In genomic region chr4:72323227-72323626, GRCh38 we compare ENCODE assay signal across 22 cellular contexts.
DNase-seq lines count a peak whose midpoint lies in the region; ATAC-seq, FAIRE-seq and TF ChIP-seq lines count a peak whose summit lies in the region.
"Had no signal": no experiment of that assay in that cellular context is flagged by ENCODE, and none has a peak within 500 bp of the region (broad histone marks: within the 10 kb centered on the region; RNA-seq: fewer than 3 reads in every experiment).

No MANE protein-coding gene starts in this region.

- no peak overlapping the region for H3K4me3 Mint-ChIP-seq in activated naive CD8-positive, alpha-beta T cell treated with anti-CD3 and anti-CD28 coated beads for 36 hours
- H3K4me3 Mint-ChIP-seq: activated CD8-positive, alpha-beta T cell treated with anti-CD3 and anti-CD28 coated beads for 36 hours; dendritic cell treated with granulocyte-macrophage colony-stimulating factor and Interleukin-4, amounts not matched to agents 40 ng/mL and 50 ng/mL, for 4 days; immature natural killer cell; nephron progenitor cell; type B pancreatic cell had no signal

- no peak overlapping the region for H3K27ac ChIP-seq in dorsolateral prefrontal cortex
- H3K27ac ChIP-seq: adrenal gland, cardiac muscle cell, parathyroid adenoma, right lobe of liver had no signal

- no peaks in the 10 kb centered on the region for H3K9me3 Mint-ChIP-seq in activated naive CD8-positive, alpha-beta T cell treated with anti-CD3 and anti-CD28 coated beads for 36 hours
- H3K9me3 Mint-ChIP-seq: activated CD8-positive, alpha-beta T cell treated with anti-CD3 and anti-CD28 coated beads for 36 hours; dendritic cell treated with granulocyte-macrophage colony-stimulating factor and Interleukin-4, amounts not matched to agents 40 ng/mL and 50 ng/mL, for 4 days; immature natural killer cell; nephron progenitor cell; type B pancreatic cell had no signal

- no peak overlapping the region for H3K27ac Mint-ChIP-seq in activated naive CD8-positive, alpha-beta T cell treated with anti-CD3 and anti-CD28 coated beads for 36 hours
- H3K27ac Mint-ChIP-seq: activated CD8-positive, alpha-beta T cell treated with anti-CD3 and anti-CD28 coated beads for 36 hours; dendritic cell treated with granulocyte-macrophage colony-stimulating factor and Interleukin-4, amounts not matched to agents 40 ng/mL and 50 ng/mL, for 4 days; immature natural killer cell; nephron progenitor cell; type B pancreatic cell had no signal

- H3K27me3 Mint-ChIP-seq in activated naive CD8-positive, alpha-beta T cell treated with anti-CD3 and anti-CD28 coated beads for 36 hours, result peaks cover 14% of the 10 kb centered on the region
- H3K27me3 Mint-ChIP-seq: type B pancreatic cell had no signal

- H3K4me1 Mint-ChIP-seq in activated naive CD8-positive, alpha-beta T cell treated with anti-CD3 and anti-CD28 coated beads for 36 hours, result peaks cover 8% of the 10 kb centered on the region
- H3K4me1 Mint-ChIP-seq: nephron progenitor cell had no signal

- TF ChIP-seq CTCF in dorsolateral prefrontal cortex (IDR thresholded peaks at IDR 0.05 in 54 of 56, conservative IDR thresholded peaks at IDR 0.05 in 2 of 56; ENCODE audit: low read depth in 1 of 56, partially characterized antibody in 56 of 56), result no peak

- DNase-seq in H4 (ENCODE audit: low spot score) (peak; percentile 14), RCC 7860 (ENCODE audit: low spot score) (peak; percentile 18), kidney glomerular epithelial cell (lab: John Stamatoyannopoulos, UW) (peak; percentile 38), dorsolateral prefrontal cortex (no peak)
- DNase-seq in activated naive CD8-positive, alpha-beta T cell treated with anti-CD3 and anti-CD28 coated beads for 36 hours, result no peak
- DNase-seq: activated CD4-positive, CD25-positive, alpha-beta regulatory T cell; activated CD8-positive, alpha-beta T cell treated with anti-CD3 and anti-CD28 coated beads for 36 hours; activated effector memory CD4-positive, alpha-beta T cell treated with anti-CD3 and anti-CD28 coated beads, Interleukin-2, amount 50 U/mL, for 16 hours; activated T-cell treated with anti-CD3 and anti-CD28 coated beads for 4 hours; adrenal gland; immature natural killer cell; nephron progenitor cell; right lobe of liver; stimulated activated CD8-positive, alpha-beta memory T cell treated with anti-CD3 and anti-CD28 coated beads, Interleukin-4, amount 100 ng/mL, for 48 hours; T1000 had no signal

- intact Hi-C loops in dorsolateral prefrontal cortex (cut with DNase I), result loop anchor here in 1 of 2 donors (10.0 kb wide), 1 partner anchor 142 kb away; no protein-coding TSS in a partner anchor

- no peaks in the 10 kb centered on the region for H3K36me3 Mint-ChIP-seq in activated naive CD8-positive, alpha-beta T cell treated with anti-CD3 and anti-CD28 coated beads for 36 hours
- H3K36me3 Mint-ChIP-seq: immature natural killer cell, type B pancreatic cell had no signal

- peaks cover 0 to 3% (median 0%) of the 10 kb centered on the region in 45 donors for H3K27me3 ChIP-seq in dorsolateral prefrontal cortex
- H3K27me3 ChIP-seq: adrenal gland, cardiac muscle cell, right lobe of liver had no signal

- FAIRE-seq in RCC 7860 (lab: Jason Lieb, UNC), result peak; percentile 81

- H3K4me3 ChIP-seq in dorsolateral prefrontal cortex, result no peak overlapping the region
- H3K4me3 ChIP-seq: adrenal gland, cardiac muscle cell, right lobe of liver had no signal

- ATAC-seq in GM18861 (IDR thresholded peaks at IDR 0.05; ENCODE audit: unreplicated experiment) (peak; percentile 62), HG02884 (IDR thresholded peaks at IDR 0.05; ENCODE audit: unreplicated experiment) (no peak)
- ATAC-seq in activated CD4-positive, CD25-positive, alpha-beta regulatory T cell treated with anti-CD3 and anti-CD28 coated beads, Interleukin-2, amount 50 U/mL, for 24 hours, result no peak
- ATAC-seq: activated CD8-positive, alpha-beta T cell treated with anti-CD3 and anti-CD28 coated beads for 36 hours had no signal

Comparison
In these comparisons a context has a peak if more than half of its experiments do, and no peak if none do; other contexts are left out.
1. DNase-seq: peak in H4 (single experiment), RCC 7860 (single experiment) and kidney glomerular epithelial cell (single experiment); none in dorsolateral prefrontal cortex (0 of 10) and activated naive CD8-positive, alpha-beta T cell treated with anti-CD3 and anti-CD28 coated beads for 36 hours (single experiment).